ENCODE assay signal across 15 cellular contexts in the genomic region with DNA sequence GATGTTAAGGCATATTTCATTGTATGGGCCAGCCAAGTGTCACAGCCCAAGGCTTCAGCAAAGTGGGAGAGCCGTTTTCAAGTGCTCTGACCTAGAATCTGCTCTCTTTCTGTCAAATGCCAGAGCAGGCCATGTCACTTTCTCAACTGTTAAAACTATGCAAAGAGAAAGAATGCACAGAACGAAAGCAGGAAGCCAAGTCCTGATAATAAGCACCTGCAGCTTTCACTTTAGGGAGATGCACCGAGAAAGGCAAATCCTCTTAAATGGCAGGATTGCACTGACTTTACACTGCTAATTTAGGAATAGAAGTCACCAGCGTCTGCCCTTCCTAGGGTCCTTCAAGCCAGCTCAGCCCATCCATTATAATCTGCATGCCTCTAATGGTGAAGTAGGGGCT. TPM values are rescaled to one million over a fixed set of nuclear protein-coding genes. Genes with fewer than 3 reads are reported as not detected.
DNase-seq lines count a peak whose midpoint lies in the region; ATAC-seq, FAIRE-seq and TF ChIP-seq lines count a peak whose summit lies in the region.
"Had no signal": no experiment of that assay in that cellular context is flagged by ENCODE, and none has a peak within 500 bp of the region (broad histone marks: within the 10 kb centered on the region; RNA-seq: fewer than 3 reads in every experiment).

No MANE protein-coding gene starts in this region.

- H3K4me2 ChIP-seq in hepatocyte, result peak overlapping the region; percentile 21

- no peaks in the 10 kb centered on the region for H3K9me2 ChIP-seq in hepatocyte (replicated peaks; ENCODE audit: insufficient read depth)

- CTCF ChIA-PET in GM10248 (lab: Yijun Ruan, JAX), result no interaction called here

- H3K79me2 ChIP-seq in hepatocyte, result no peaks in the 10 kb centered on the region

- POLR2A ChIA-PET in GM10248 (lab: Yijun Ruan, JAX), result no interaction called here

- H3K27me3 ChIP-seq in hepatocyte (no peaks in the 10 kb centered on the region), psoas muscle (ENCODE audit: insufficient read depth in 3 of 3, low read length in 2 of 3) (no peaks in the 10 kb centered on the region)

- H3K9me3 ChIP-seq in hepatocyte (ENCODE audit: low read depth), result no peaks in the 10 kb centered on the region
- H3K9me3 ChIP-seq in psoas muscle, result no peaks in the 10 kb centered on the region

- no peak overlapping the region for H3K4me3 ChIP-seq in hepatocyte
- H3K4me3 ChIP-seq in psoas muscle, result peak overlapping the region; percentile 1
- H3K4me3 ChIP-seq: K562, lung had no signal

- H3K27ac ChIP-seq in hepatocyte, result no peak overlapping the region
- peak overlapping the region; percentile 76 for H3K27ac ChIP-seq in psoas muscle

- H3K36me3 ChIP-seq in hepatocyte (replicated peaks; ENCODE audit: insufficient read depth, low read depth), result no peaks in the 10 kb centered on the region
- H3K36me3 ChIP-seq in psoas muscle (ENCODE audit: insufficient read depth in 1 of 2, low read depth in 1 of 2), result no peaks in the 10 kb centered on the region

- FAIRE-seq in GM12891 (lab: Jason Lieb, UNC), result no peak
- FAIRE-seq: bronchial epithelial cell, K562 had no signal

- no peak overlapping the region for H2AFZ ChIP-seq in hepatocyte

- intact Hi-C loops in psoas muscle (cut with DNase I), result no loop called here

- H3K4me1 ChIP-seq in hepatocyte (ENCODE audit: insufficient read depth), result peaks cover 11% of the 10 kb centered on the region
- peaks cover 32% of the 10 kb centered on the region for H3K4me1 ChIP-seq in psoas muscle

- no peaks in the 10 kb centered on the region for H4K20me1 ChIP-seq in hepatocyte (ENCODE audit: insufficient read depth, poor library complexity, severe bottlenecking)

- DNase-seq in GM10248 (ENCODE audit: extremely low spot score) (peak; percentile 29), hepatocyte (ENCODE audit: low spot score) (no peak), psoas muscle (no peak), NCI-H1417 treated with DMSO at 0.1 percent for 48 hours (lab: John Stamatoyannopoulos, UW) (no peak), GM12891 (ENCODE audit: insufficient read length, low spot score) (no peak), RKO (ENCODE audit: low spot score) (no peak)
- DNase-seq: activated CD8-positive, alpha-beta memory T cell treated with anti-CD3 and anti-CD28 coated beads, Interleukin-2, amount 50 U/mL, for 4 hours; effector CD4-positive, alpha-beta T cell; hypothalamus; NCI-H1105 treated with DMSO at 0.1 percent for 48 hours; stimulated activated naive CD8-positive, alpha-beta T cell treated with anti-CD3 and anti-CD28 coated beads, Interleukin-15, Interleukin-2, amounts not matched to agents 100 U/mL and 50 U/mL, for 24 hours had no signal

- WGBS in hepatocyte (ENCODE audit: low lambda C conversion rate, missing lambda C conversion rate), result 42% methylated on average over 4 of the region's 4 CpGs
- 18 to 37% (median 24%) methylated on average over 4 of the region's 4 CpGs for WGBS in psoas muscle, 3 donors

- ATAC-seq in GM21515 (IDR thresholded peaks at IDR 0.05; ENCODE audit: unreplicated experiment) (peak; percentile 63), psoas muscle (peak in 2 of 4 donors; percentile 16 to 30)
- ATAC-seq: K562; stimulated activated naive CD8-positive, alpha-beta T cell treated with anti-CD3 and anti-CD28 coated beads, Interleukin-15, Interleukin-2, amounts not matched to agents 100 U/mL and 50 U/mL, for 24 hours had no signal

- TF ChIP-seq POLR2A in GM12891 (IDR thresholded peaks at IDR 0.05; ENCODE audit: low read depth, low read length), result no peak

- no peak for TF ChIP-seq CTCF in GM10248 (IDR thresholded peaks at IDR 0.05; ENCODE audit: control extremely low read depth, extremely low read depth, low read depth, missing control alignments)
- TF ChIP-seq CTCF in hepatocyte (IDR thresholded peaks at IDR 0.05; ENCODE audit: poor library complexity), result no peak
- TF ChIP-seq CTCF in psoas muscle (IDR thresholded peaks at IDR 0.05), result no peak

TF ChIP-seq in GM12891, 5 proteins besides CTCF, POLR2A, EP300 and RAD21:
- no peak for TF ChIP-seq POLR2AphosphoS5 (IDR thresholded peaks at IDR 0.05; ENCODE audit: low read depth, low read length)
TF ChIP-seq in GM12891: peak in this region for 0.

RNA-seq across cellular contexts. Expression of gene NTPCR, which starts 49.2 kb away (rescaled TPM):
- total RNA-seq in hepatocyte (32.1 and 43.2 TPM in 2 replicates), psoas muscle (10 to 100 TPM; 37.2 to 72.0 (median 62.2) TPM)
- polyA plus RNA-seq in hepatocyte (52.9 and 53.8 TPM in 2 replicates), psoas muscle (10 to 100 TPM; 34.8 to 75.1 (median 65.0) TPM)
- polyA plus RNA-seq in GM12891 (2012; ENCODE audit: low read depth, missing spikeins), result 39.1 TPM
